ENCODE assay signal across 24 cellular contexts in the genomic region with DNA sequence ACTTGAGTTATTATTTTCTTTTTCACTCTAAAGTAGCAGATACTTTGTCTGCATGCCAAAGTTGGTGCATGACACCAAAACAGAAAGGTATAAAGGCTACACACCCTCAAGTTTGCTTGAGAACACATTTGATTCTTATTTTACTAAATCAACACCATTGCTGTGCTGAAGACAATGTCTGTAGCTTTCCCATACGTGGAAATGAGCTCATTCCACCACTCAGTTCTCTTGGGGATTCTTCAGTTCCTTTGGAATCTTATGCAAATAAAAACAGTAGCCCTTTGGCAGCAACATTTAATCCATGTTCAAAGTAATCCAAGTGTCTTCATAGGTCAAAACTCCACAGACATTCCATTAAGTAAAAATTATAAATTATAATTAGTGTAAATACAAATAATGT.
"Had no signal": no experiment of that assay in that cellular context is flagged by ENCODE, and none has a peak within 500 bp of the region (broad histone marks: within the 10 kb centered on the region; RNA-seq: fewer than 3 reads in every experiment).

No MANE protein-coding gene starts in this region.

- H3K4me3 ChIP-seq: cardiac muscle cell, pancreas, right lobe of liver, smooth muscle cell, transverse colon had no signal

- DNase-seq: activated CD4-positive, alpha-beta T cell treated with anti-CD3 and anti-CD28 coated beads for 1 hour; activated CD8-positive, alpha-beta memory T cell treated with anti-CD3 and anti-CD28 coated beads for 24 hours; activated CD8-positive, alpha-beta memory T cell treated with anti-CD3 and anti-CD28 coated beads, Interleukin-2, amount 50 U/mL, for 4 hours; activated naive CD4-positive, alpha-beta T cell; activated naive CD8-positive, alpha-beta T cell treated with anti-CD3 and anti-CD28 coated beads for 36 hours; activated T-cell treated with anti-CD3 and anti-CD28 coated beads, Interleukin-2, amount 50 U/mL, for 24 hours; amygdala; effector CD4-positive, alpha-beta T cell; hypothalamus; left ventricle myocardium superior; mammary epithelial cell; midbrain; pancreas; right lobe of liver; stimulated activated CD4-positive, alpha-beta T cell treated with anti-CD3 and anti-CD28 coated beads, Interleukin-2, amount 100 ng/mL, for 48 hours; stimulated activated CD8-positive, alpha-beta memory T cell treated with anti-CD3 and anti-CD28 coated beads, Interleukin-4, amount 100 ng/mL, for 48 hours; stimulated activated naive B cell treated with anti-CD40 and anti-IgM and Interleukin-4, amounts not matched to agents 10 μg/mL and 1 μg/mL and 100 μg/mL, for 72 hours; T-cell; transverse colon; WERI-Rb-1 had no signal

- H3K27me3 ChIP-seq: cardiac muscle cell, pancreas, right lobe of liver, transverse colon had no signal

- H3K4me1 ChIP-seq: pancreas, right lobe of liver, transverse colon had no signal

- H3K36me3 ChIP-seq: cardiac muscle cell, pancreas, right lobe of liver, transverse colon, WERI-Rb-1 had no signal

- H3K4me1 Mint-ChIP-seq: activated naive CD8-positive, alpha-beta T cell treated with anti-CD3 and anti-CD28 coated beads for 36 hours; T-cell had no signal

- H3K36me3 Mint-ChIP-seq: activated naive CD8-positive, alpha-beta T cell treated with anti-CD3 and anti-CD28 coated beads for 36 hours; stimulated activated naive B cell treated with anti-CD40 and anti-IgM and Interleukin-4, amounts not matched to agents 10 μg/mL and 1 μg/mL and 100 μg/mL, for 72 hours; T-cell had no signal

- H3K27ac ChIP-seq: cardiac muscle cell, pancreas, right lobe of liver, transverse colon, WERI-Rb-1 had no signal

- H3K4me2 ChIP-seq: smooth muscle cell had no signal

- H3K4me3 Mint-ChIP-seq: activated naive CD8-positive, alpha-beta T cell treated with anti-CD3 and anti-CD28 coated beads for 36 hours; activated T-cell treated with anti-CD3 and anti-CD28 coated beads, Interleukin-2, amount 50 U/mL, for 24 hours; natural killer cell treated with Interleukin-12 subunit alpha and Interleukin-12 subunit beta and Interleukin-15 and Interleukin-18, amount 100 ng/mL, for 72 hours; stimulated activated naive B cell treated with anti-CD40 and anti-IgM and Interleukin-4, amounts not matched to agents 10 μg/mL and 1 μg/mL and 100 μg/mL, for 72 hours; T-cell had no signal

- H3K27ac Mint-ChIP-seq: activated naive CD8-positive, alpha-beta T cell treated with anti-CD3 and anti-CD28 coated beads for 36 hours; activated T-cell treated with anti-CD3 and anti-CD28 coated beads, Interleukin-2, amount 50 U/mL, for 24 hours; activated T-helper 2 cell treated with anti-CD3 and anti-CD28 coated beads, Interferon-gamma antibody, Interleukin-2, Interleukin-4, amounts not matched to agents 10 μg/mL and 5 μg/mL and 100 μg/mL, durations not matched to agents 14 hours and 24 hours and 36 hours; natural killer cell treated with Interleukin-12 subunit alpha and Interleukin-12 subunit beta and Interleukin-15 and Interleukin-18, amount 100 ng/mL, for 72 hours; stimulated activated naive B cell treated with anti-CD40 and anti-IgM and Interleukin-4, amounts not matched to agents 10 μg/mL and 1 μg/mL and 100 μg/mL, for 72 hours; T-cell had no signal

- H3K9me3 ChIP-seq: pancreas had no signal

- H3K27me3 Mint-ChIP-seq: activated naive CD8-positive, alpha-beta T cell treated with anti-CD3 and anti-CD28 coated beads for 36 hours; activated T-cell treated with anti-CD3 and anti-CD28 coated beads, Interleukin-2, amount 50 U/mL, for 24 hours; natural killer cell treated with Interleukin-12 subunit alpha and Interleukin-12 subunit beta and Interleukin-15 and Interleukin-18, amount 100 ng/mL, for 72 hours; stimulated activated naive B cell treated with anti-CD40 and anti-IgM and Interleukin-4, amounts not matched to agents 10 μg/mL and 1 μg/mL and 100 μg/mL, for 72 hours; T-cell had no signal

- ATAC-seq: left ventricle myocardium superior; natural killer cell treated with Interleukin-12 subunit alpha and Interleukin-12 subunit beta and Interleukin-15 and Interleukin-18, amount 100 ng/mL, for 72 hours; pancreas; right lobe of liver; T-cell had no signal
